Comparison of ENCODE assay signal across 13 cellular contexts in genomic region chr10:3151889-3152565, GRCh38.
"Had no signal": no experiment of that assay in that cellular context is flagged by ENCODE, and none has a peak within 500 bp of the region (broad histone marks: within the 10 kb centered on the region; RNA-seq: fewer than 3 reads in every experiment).

No MANE protein-coding gene starts in this region.

- H3K9me3 ChIP-seq: prostate gland, sigmoid colon had no signal

- H3K27ac Mint-ChIP-seq: nephron, type B pancreatic cell had no signal

- H3K27me3 ChIP-seq: sigmoid colon had no signal

- H3K27me3 Mint-ChIP-seq: type B pancreatic cell had no signal

- H3K4me3 Mint-ChIP-seq: nephron, type B pancreatic cell had no signal

- DNase-seq: activated CD4-positive, alpha-beta T cell treated with anti-CD3 and anti-CD28 coated beads for 48 hours; amygdala; dermis blood vessel endothelial cell; mammary epithelial cell; sigmoid colon; stimulated activated CD4-positive, alpha-beta T cell treated with anti-CD3 and anti-CD28 coated beads, Interleukin-2, amount 100 ng/mL, for 24 hours; stimulated activated naive CD4-positive, alpha-beta T cell treated with Interleukin-2 at 50 U/mL for 16 hours; T-helper 9 cell had no signal

- H3K9me3 Mint-ChIP-seq: activated naive CD4-positive, alpha-beta T cell treated with anti-CD3 and anti-CD28 coated beads, Interleukin-2, amount 50 U/mL, for 72 hours; nephron; type B pancreatic cell had no signal

- H3K4me1 ChIP-seq: prostate gland, sigmoid colon had no signal

- H3K4me1 Mint-ChIP-seq: nephron had no signal

- H3K27ac ChIP-seq: prostate gland, sigmoid colon had no signal

- ATAC-seq: left lobe of liver had no signal

- H3K4me3 ChIP-seq: prostate gland, sigmoid colon had no signal
